ENCODE assay signal across 28 cellular contexts in the genomic region with DNA sequence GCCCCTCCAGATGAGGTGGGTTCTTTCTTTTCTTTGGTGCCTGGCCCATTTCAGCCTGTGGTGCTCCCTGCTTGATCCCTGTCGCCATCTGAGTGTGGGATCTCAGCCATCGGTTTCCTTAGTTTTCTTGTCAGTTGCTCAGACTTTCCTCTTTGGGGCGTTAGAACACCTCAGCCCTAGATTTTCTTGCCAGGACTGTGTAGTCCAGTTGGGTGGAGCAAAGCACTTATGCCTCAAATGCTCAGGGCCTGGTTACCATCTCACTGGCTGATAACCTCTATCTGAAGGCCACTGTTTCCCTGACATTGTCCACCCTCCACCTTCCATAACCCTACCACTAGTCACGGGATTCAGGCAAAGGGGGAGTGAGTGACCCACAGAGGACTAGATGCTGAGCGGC.
A peak's percentile ranks its signal among the peaks of the same experiment; 100 is the strongest.
DNase-seq lines count a peak whose midpoint lies in the region; ATAC-seq, FAIRE-seq and TF ChIP-seq lines count a peak whose summit lies in the region.
"Had no signal": no experiment of that assay in that cellular context is flagged by ENCODE, and none has a peak within 500 bp of the region (broad histone marks: within the 10 kb centered on the region; RNA-seq: fewer than 3 reads in every experiment).

No MANE protein-coding gene starts in this region.

- peak overlapping the region; percentile 9 to 68 for H3K27ac Mint-ChIP-seq in activated naive CD4-positive, alpha-beta T cell treated with anti-CD3 and anti-CD28 coated beads, Interleukin-2, amount 50 U/mL, for 72 hours
- peak overlapping the region in 4 of 6 donors; percentile 19 to 81 (median 44) for H3K27ac Mint-ChIP-seq in naive B cell
- no peak overlapping the region for H3K27ac Mint-ChIP-seq in endothelial cell (ENCODE audit: unreplicated experiment)
- H3K27ac Mint-ChIP-seq: brain; CD4-positive, alpha-beta T cell; neural progenitor cell had no signal

- no peak overlapping the region for H3K27ac ChIP-seq in K562 (ENCODE audit: extremely low read depth, low read depth, low read length)
- H3K27ac ChIP-seq in thoracic aorta, result peak overlapping the region; percentile 30 to 83
- H3K27ac ChIP-seq: neural progenitor cell, upper lobe of right lung had no signal

- H3K4me1 ChIP-seq in K562 (replicated peaks in 1 of 2; ENCODE audit: control insufficient read depth in 2 of 2, insufficient read depth in 2 of 2, low read length in 2 of 2) (peaks cover 4 to 15% of the 10 kb centered on the region in 2 experiments), thoracic aorta (ENCODE audit: control insufficient read depth in 1 of 2, low read depth in 2 of 2) (peaks cover 25 to 27% of the 10 kb centered on the region in 2 donors)
- H3K4me1 ChIP-seq: neural progenitor cell had no signal

- no peak overlapping the region for H3K9ac ChIP-seq in K562 (ENCODE audit: insufficient read depth in 1 of 2, low read depth in 2 of 2, low read length in 2 of 2)
- H3K9ac ChIP-seq: neural progenitor cell had no signal

- H4K20me1 ChIP-seq in K562 (replicated peaks; ENCODE audit: control insufficient read depth, insufficient read depth, low read length), result no peaks in the 10 kb centered on the region

- H3K9me3 ChIP-seq in K562 (replicated peaks; ENCODE audit: control insufficient read depth, insufficient read depth, low read depth, low read length) (peaks cover 9% of the 10 kb centered on the region), thoracic aorta (no peaks in the 10 kb centered on the region)
- H3K9me3 ChIP-seq: upper lobe of right lung had no signal

- in situ Hi-C loops in K562 (cut with MboI), result no loop called here

- no peak for TF ChIP-seq POLR2A in K562 (conservative IDR thresholded peaks at IDR 0.05)

- ATAC-seq in activated naive CD4-positive, alpha-beta T cell treated with anti-CD3 and anti-CD28 coated beads, Interleukin-2, amount 50 U/mL, for 72 hours, result no peak
- ATAC-seq in K562 (peak; percentile 55), naive B cell (ENCODE audit: low read depth in 2 of 2) (no peak), thoracic aorta (ENCODE audit: insufficient number of reproducible peaks, low FRiP score, low read depth) (no peak)
- ATAC-seq: A549; activated CD8-positive, alpha-beta T cell treated with anti-CD3 and anti-CD28 coated beads, Interleukin-2, amount 10 ng/mL, durations not matched to agents 7 days and 5 days; HCT116; Panc1 had no signal

- no peaks in the 10 kb centered on the region for H3K27me3 ChIP-seq in K562 (ENCODE audit: control insufficient read depth in 2 of 2, insufficient read depth in 2 of 2, low read length in 2 of 2)
- H3K27me3 ChIP-seq in thoracic aorta (replicated peaks; ENCODE audit: insufficient read depth), result no peaks in the 10 kb centered on the region
- H3K27me3 ChIP-seq: neural progenitor cell, spleen, upper lobe of right lung had no signal

- DNase-seq in activated naive CD4-positive, alpha-beta T cell treated with anti-CD3 and anti-CD28 coated beads, Interleukin-2, amount 50 U/mL, for 72 hours (ENCODE audit: low spot score in 2 of 2), result no peak
- no peak for DNase-seq in activated naive CD4-positive, alpha-beta T cell treated with Interleukin-2 at 50 U/mL for 16 hours
- peak in 1 of 4 experiments; percentile 23 for DNase-seq in K562 (ENCODE audit: extremely low read depth in 1 of 4, low spot score in 3 of 4)
- no peak for DNase-seq in naive B cell
- no peak for DNase-seq in thoracic aorta (ENCODE audit: low spot score)
- no peak for DNase-seq in activated CD4-positive, CD25-positive, alpha-beta regulatory T cell (lab: John Stamatoyannopoulos, UW)
- DNase-seq in NK-92 (lab: John Stamatoyannopoulos, UW; ENCODE audit: unreplicated experiment), result no peak
- DNase-seq in endothelial cell (ENCODE audit: low spot score), result no peak
- DNase-seq: activated CD4-positive, alpha-beta T cell treated with anti-CD3 and anti-CD28 coated beads for 4 hours; activated CD8-positive, alpha-beta T cell treated with anti-CD3 and anti-CD28 coated beads, Interleukin-2, amount 10 ng/mL, durations not matched to agents 7 days and 5 days; activated effector memory CD4-positive, alpha-beta T cell treated with anti-CD3 and anti-CD28 coated beads, Interleukin-2, amount 50 U/mL, for 16 hours; CD4-positive, alpha-beta T cell; DND-41; GF-D8; mesenchymal stem cell; NCI-H146; NCI-H2107; NCI-H345; right cardiac atrium; SHP77 treated with DMSO at 0.1 percent for 48 hours; spleen; stimulated activated CD4-positive, alpha-beta T cell treated with anti-CD3 and anti-CD28 coated beads, Interleukin-2, amount 100 ng/mL, for 24 hours; upper lobe of right lung had no signal

- POLR2A ChIA-PET in K562 (lab: Yijun Ruan, JAX), result interaction anchor here (1.5 kb wide), 1 partner anchor 11 kb away, joined by 5 read pairs; no protein-coding TSS in a partner anchor

- WGBS in K562 (ENCODE audit: insufficient coverage, low coverage, missing lambda C conversion rate), result 60% methylated on average over 5 of the region's 5 CpGs

- TF ChIP-seq EP300 in K562 (IDR thresholded peaks at IDR 0.05; ENCODE audit: low read length), result no peak

- CTCF ChIA-PET in K562 (lab: Yijun Ruan, JAX; ENCODE audit: low intra/inter-chr PET ratio), result no interaction called here

- no peak for FAIRE-seq in K562 (lab: Jason Lieb, UNC)
- FAIRE-seq: A549 had no signal

- peaks cover 6 to 7% of the 10 kb centered on the region in 2 donors for H3K9me3 Mint-ChIP-seq in activated naive CD4-positive, alpha-beta T cell treated with anti-CD3 and anti-CD28 coated beads, Interleukin-2, amount 50 U/mL, for 72 hours
- H3K9me3 Mint-ChIP-seq in naive B cell (no peaks in the 10 kb centered on the region), endothelial cell (ENCODE audit: unreplicated experiment) (no peaks in the 10 kb centered on the region)
- H3K9me3 Mint-ChIP-seq: CD4-positive, alpha-beta T cell had no signal

- BruUV-seq in K562 (replicated peaks; lab: Mats Ljungman, UMichigan), result no TSS peak

- H3K27me3 Mint-ChIP-seq in naive B cell (no peaks in the 10 kb centered on the region), endothelial cell (ENCODE audit: unreplicated experiment) (no peaks in the 10 kb centered on the region)
- H3K27me3 Mint-ChIP-seq: brain; CD4-positive, alpha-beta T cell had no signal

- H3K4me3 ChIP-seq in K562 (no peak overlapping the region), thoracic aorta (no peak overlapping the region)
- H3K4me3 ChIP-seq: A549, neural progenitor cell, spleen, upper lobe of right lung had no signal

- TF ChIP-seq RAD21 in K562 (CRISPR knock-in tag; conservative IDR thresholded peaks at IDR 0.05 in 1 of 2, IDR thresholded peaks at IDR 0.05 in 1 of 2), result peak; percentile 51 to 66

- H3K79me2 ChIP-seq in K562 (ENCODE audit: control insufficient read depth, insufficient read depth, low read length), result no peaks in the 10 kb centered on the region

- H3K36me3 Mint-ChIP-seq in activated naive CD4-positive, alpha-beta T cell treated with anti-CD3 and anti-CD28 coated beads, Interleukin-2, amount 50 U/mL, for 72 hours, result peaks cover 36 to 37% of the 10 kb centered on the region in 2 donors
- H3K36me3 Mint-ChIP-seq in naive B cell (peaks cover 11 to 26% of the 10 kb centered on the region in 2 donors), endothelial cell (ENCODE audit: low read depth, unreplicated experiment) (peaks cover 43% of the 10 kb centered on the region)

- no peaks in the 10 kb centered on the region for H3K9me1 ChIP-seq in K562 (ENCODE audit: control insufficient read depth, insufficient read depth, low read length)

- H3K4me2 ChIP-seq in K562 (ENCODE audit: insufficient read depth, low read length), result no peak overlapping the region
- H3K4me2 ChIP-seq: A549, neural progenitor cell had no signal

- TF ChIP-seq CTCF in K562 (IDR thresholded peaks at IDR 0.05 in 2 of 3, conservative IDR thresholded peaks at IDR 0.05 in 1 of 3; ENCODE audit: insufficient read depth in 2 of 3, low read depth in 1 of 3, low read length in 3 of 3) (peak in 2 of 3 experiments; percentile 14 to 38; a peak in 3 of 6 replicates), thoracic aorta (IDR thresholded peaks at IDR 0.05) (no peak), endothelial cell (IDR thresholded peaks at IDR 0.05; ENCODE audit: unreplicated experiment) (no peak)

- intact Hi-C loops in K562 (cut with micrococcal nuclease), result loop anchor here (1.0 kb wide), 1 partner anchor 206 kb away; no protein-coding TSS in a partner anchor

- no peak overlapping the region for H3K4me3 Mint-ChIP-seq in naive B cell
- no peak overlapping the region for H3K4me3 Mint-ChIP-seq in endothelial cell (ENCODE audit: unreplicated experiment)
- H3K4me3 Mint-ChIP-seq: activated CD8-positive, alpha-beta T cell treated with anti-CD3 and anti-CD28 coated beads, Interleukin-2, amount 10 ng/mL, durations not matched to agents 7 days and 5 days; brain; CD4-positive, alpha-beta T cell; neural progenitor cell had no signal

- H3K36me3 ChIP-seq in K562 (ENCODE audit: control insufficient read depth, insufficient read depth, low read length) (peaks cover 7% of the 10 kb centered on the region; the same call in 2 of the 3 replicates), thoracic aorta (peaks cover 19% of the 10 kb centered on the region)
- H3K36me3 ChIP-seq: neural progenitor cell had no signal

- H3K4me1 Mint-ChIP-seq in naive B cell (peaks cover 0 to 4% (median 1%) of the 10 kb centered on the region in 3 donors), endothelial cell (ENCODE audit: unreplicated experiment) (no peaks in the 10 kb centered on the region)
- H3K4me1 Mint-ChIP-seq: brain, neural progenitor cell had no signal

- H2AFZ ChIP-seq in K562 (ENCODE audit: low read depth, low read length), result no peak overlapping the region
- H2AFZ ChIP-seq: neural progenitor cell had no signal

TF ChIP-seq in K562, 482 proteins besides CTCF, POLR2A, EP300 and RAD21 (continues in another document):
- TF ChIP-seq, protein P1, sequence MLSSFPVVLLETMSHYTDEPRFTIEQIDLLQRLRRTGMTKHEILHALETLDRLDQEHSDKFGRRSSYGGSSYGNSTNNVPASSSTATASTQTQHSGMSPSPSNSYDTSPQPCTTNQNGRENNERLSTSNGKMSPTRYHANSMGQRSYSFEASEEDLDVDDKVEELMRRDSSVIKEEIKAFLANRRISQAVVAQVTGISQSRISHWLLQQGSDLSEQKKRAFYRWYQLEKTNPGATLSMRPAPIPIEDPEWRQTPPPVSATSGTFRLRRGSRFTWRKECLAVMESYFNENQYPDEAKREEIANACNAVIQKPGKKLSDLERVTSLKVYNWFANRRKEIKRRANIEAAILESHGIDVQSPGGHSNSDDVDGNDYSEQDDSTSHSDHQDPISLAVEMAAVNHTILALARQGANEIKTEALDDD (IDR thresholded peaks at IDR 0.05), result 0 out of 2 replicates have a peak, but pooled peaks have one; percentile 12
- TF ChIP-seq, protein P2, sequence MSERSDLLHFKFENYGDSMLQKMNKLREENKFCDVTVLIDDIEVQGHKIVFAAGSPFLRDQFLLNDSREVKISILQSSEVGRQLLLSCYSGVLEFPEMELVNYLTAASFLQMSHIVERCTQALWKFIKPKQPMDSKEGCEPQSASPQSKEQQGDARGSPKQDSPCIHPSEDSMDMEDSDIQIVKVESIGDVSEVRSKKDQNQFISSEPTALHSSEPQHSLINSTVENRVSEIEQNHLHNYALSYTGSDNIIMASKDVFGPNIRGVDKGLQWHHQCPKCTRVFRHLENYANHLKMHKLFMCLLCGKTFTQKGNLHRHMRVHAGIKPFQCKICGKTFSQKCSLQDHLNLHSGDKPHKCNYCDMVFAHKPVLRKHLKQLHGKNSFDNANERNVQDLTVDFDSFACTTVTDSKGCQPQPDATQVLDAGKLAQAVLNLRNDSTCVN (CRISPR knock-in tag; IDR thresholded peaks at IDR 0.05), result no peak

Comparison
In these comparisons a context has a peak if more than half of its experiments do, and no peak if none do; other contexts are left out.
1. CTCF ChIP-seq: peak in K562 (2 of 3); none in thoracic aorta (single experiment) and endothelial cell (single experiment).